In genomic region chr5:107395632-107396350, GRCh38 we compare ENCODE assay signal across 10 cellular contexts.
DNase-seq lines count a peak whose midpoint lies in the region; ATAC-seq and TF ChIP-seq lines count a peak whose summit lies in the region.
"Had no signal": no experiment of that assay in that cellular context is flagged by ENCODE, and none has a peak within 500 bp of the region (broad histone marks: within the 10 kb centered on the region; RNA-seq: fewer than 3 reads in every experiment).

No MANE protein-coding gene starts in this region.

- DNase-seq in left lung (no peak), NCI-H446 (lab: John Stamatoyannopoulos, UW) (no peak), inferior parietal cortex (ENCODE audit: extremely low spot score) (no peak), superior temporal gyrus (ENCODE audit: extremely low spot score) (no peak)
- DNase-seq: AML-193 had no signal

- H3K4me1 Mint-ChIP-seq in activated T-helper 17 cell treated with anti-CD3 and anti-CD28 coated beads, Interleukin-2, amount 50 U/mL, for 72 hours, result no peaks in the 10 kb centered on the region

- intact Hi-C loops in left lung (cut with DNase I), result no loop called here

- H3K4me3 Mint-ChIP-seq in activated T-helper 17 cell treated with anti-CD3 and anti-CD28 coated beads, Interleukin-2, amount 50 U/mL, for 72 hours, result no peak overlapping the region

- no peak overlapping the region for H3K27ac ChIP-seq in left lung
- H3K27ac ChIP-seq: prostate gland had no signal

- H3K36me3 Mint-ChIP-seq in activated T-helper 17 cell treated with anti-CD3 and anti-CD28 coated beads, Interleukin-2, amount 50 U/mL, for 72 hours (ENCODE audit: low read depth), result no peaks in the 10 kb centered on the region

- H3K27ac Mint-ChIP-seq in activated T-helper 17 cell treated with anti-CD3 and anti-CD28 coated beads, Interleukin-2, amount 50 U/mL, for 72 hours, result no peak overlapping the region

- H3K27me3 ChIP-seq in left lung, result no peaks in the 10 kb centered on the region

- no peaks in the 10 kb centered on the region for H3K9me3 Mint-ChIP-seq in activated T-helper 17 cell treated with anti-CD3 and anti-CD28 coated beads, Interleukin-2, amount 50 U/mL, for 72 hours

- H3K27me3 Mint-ChIP-seq in activated T-helper 17 cell treated with anti-CD3 and anti-CD28 coated beads, Interleukin-2, amount 50 U/mL, for 72 hours, result peaks cover 9% of the 10 kb centered on the region

- H3K36me3 ChIP-seq in left lung, result no peaks in the 10 kb centered on the region
- H3K36me3 ChIP-seq: prostate gland had no signal

- no peak overlapping the region for H3K4me3 ChIP-seq in left lung
- H3K4me3 ChIP-seq: prostate gland had no signal

- ATAC-seq in GM18498 (IDR thresholded peaks at IDR 0.05; ENCODE audit: unreplicated experiment) (peak; percentile 76), GM21447 (IDR thresholded peaks at IDR 0.05; ENCODE audit: unreplicated experiment) (peak; percentile 82), HG03108 (IDR thresholded peaks at IDR 0.05; ENCODE audit: unreplicated experiment) (peak; percentile 76), left lung (no peak)
- peak; percentile 40 for ATAC-seq in activated T-helper 17 cell treated with anti-CD3 and anti-CD28 coated beads, Interleukin-2, amount 50 U/mL, for 72 hours (replicated peaks)

- H3K4me1 ChIP-seq in left lung, result no peaks in the 10 kb centered on the region
- H3K4me1 ChIP-seq: prostate gland had no signal

- TF ChIP-seq CTCF in left lung (IDR thresholded peaks at IDR 0.05), result no peak

- H3K9me3 ChIP-seq in left lung, result no peaks in the 10 kb centered on the region
- H3K9me3 ChIP-seq: prostate gland had no signal
